Comparison of ENCODE assay signal across 25 cellular contexts in the genomic region with DNA sequence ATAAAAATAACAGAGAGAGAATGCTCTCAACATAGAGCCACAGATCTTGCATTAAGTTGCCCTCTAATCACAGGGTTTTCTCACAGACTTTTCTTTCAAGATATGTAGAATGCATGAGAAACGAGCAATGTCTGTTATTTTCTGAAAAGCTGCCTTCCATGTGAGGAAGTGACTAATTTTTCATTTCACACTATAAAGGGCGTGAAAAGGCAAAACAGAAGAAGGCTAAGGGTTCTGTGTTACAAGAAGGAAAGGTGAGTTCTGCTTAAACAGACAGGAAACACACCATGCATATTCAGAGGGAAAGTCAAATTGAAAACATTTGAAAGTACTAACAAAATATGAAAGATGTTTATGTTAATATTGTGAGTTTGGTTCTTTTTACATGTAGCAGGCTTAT.
A peak's percentile ranks its signal among the peaks of the same experiment; 100 is the strongest.
DNase-seq lines count a peak whose midpoint lies in the region; ATAC-seq, FAIRE-seq and TF ChIP-seq lines count a peak whose summit lies in the region.
"Had no signal": no experiment of that assay in that cellular context is flagged by ENCODE, and none has a peak within 500 bp of the region (broad histone marks: within the 10 kb centered on the region; RNA-seq: fewer than 3 reads in every experiment).

No MANE protein-coding gene starts in this region.

- H3K4me2 ChIP-seq in mammary epithelial cell (ENCODE audit: insufficient read depth, low read depth, low read length) (no peak overlapping the region), endothelial cell of umbilical vein (ENCODE audit: insufficient read depth, low read length) (peak overlapping the region; percentile 33)
- H3K4me2 ChIP-seq: SK-N-SH had no signal

- H3K27ac Mint-ChIP-seq in MCF 10A (ENCODE audit: low read depth, unreplicated experiment) (no peak overlapping the region), Calu3 (ENCODE audit: unreplicated experiment) (no peak overlapping the region)
- no peak overlapping the region for H3K27ac Mint-ChIP-seq in stimulated activated naive CD8-positive, alpha-beta T cell treated with anti-CD3 and anti-CD28 coated beads, Interleukin-15, amount 100 ng/mL, for 72 hours
- H3K27ac Mint-ChIP-seq: CD4-positive, CD25-positive, alpha-beta regulatory T cell had no signal

- H4K20me1 ChIP-seq in mammary epithelial cell (ENCODE audit: insufficient read depth, low read length), result no peaks in the 10 kb centered on the region
- H4K20me1 ChIP-seq in endothelial cell of umbilical vein (replicated peaks; ENCODE audit: control insufficient read depth, extremely low read depth, insufficient read depth, low read length), result no peaks in the 10 kb centered on the region

- no peak for TF ChIP-seq CTCF in mammary epithelial cell (conservative IDR thresholded peaks at IDR 0.05 in 1 of 2, IDR thresholded peaks at IDR 0.05 in 1 of 2; ENCODE audit: extremely low read depth in 1 of 2, insufficient read depth in 1 of 2, low read depth in 1 of 2, low read length in 2 of 2)
- no peak for TF ChIP-seq CTCF in MCF 10A (IDR thresholded peaks at IDR 0.05; ENCODE audit: unreplicated experiment)
- no peak for TF ChIP-seq CTCF in Panc1 (IDR thresholded peaks at IDR 0.05)
- TF ChIP-seq CTCF in endothelial cell of umbilical vein (IDR thresholded peaks at IDR 0.05; ENCODE audit: extremely low read depth in 1 of 2, insufficient read depth in 1 of 2, low read depth in 1 of 2, low read length in 2 of 2), result no peak
- no peak for TF ChIP-seq CTCF in Calu3 (IDR thresholded peaks at IDR 0.05; ENCODE audit: unreplicated experiment)

- POLR2A ChIA-PET in MCF 10A (lab: Yijun Ruan, JAX), result no interaction called here
- POLR2A ChIA-PET in Panc1 (lab: Charles Lee), result no interaction called here
- POLR2A ChIA-PET in endothelial cell of umbilical vein (lab: Charles Lee), result no interaction called here

- H2AFZ ChIP-seq in mammary epithelial cell (ENCODE audit: low read depth, low read length) (peak overlapping the region; percentile 44), endothelial cell of umbilical vein (ENCODE audit: low read depth, low read length) (peak overlapping the region; percentile 51)

- DNase-seq in mammary epithelial cell (no peak), MCF 10A (ENCODE audit: unreplicated experiment) (no peak), Panc1 (ENCODE audit: low read depth, low spot score) (no peak), endothelial cell of umbilical vein (ENCODE audit: low read depth, low spot score) (peak; percentile 64), cerebellar nuclear complex (lab: John Stamatoyannopoulos, UW) (no peak), Calu3 (no peak), hypothalamus (lab: John Stamatoyannopoulos, UW) (no peak)
- no peak for DNase-seq in stimulated activated naive CD8-positive, alpha-beta T cell treated with anti-CD3 and anti-CD28 coated beads, Interleukin-15, amount 100 ng/mL, for 72 hours
- DNase-seq: DMS 273 treated with DMSO at 0.1 percent for 48 hours, DMS79 treated with DMSO at 0.1 percent for 48 hours, GOT3, KG1, MV-4-11, NCI-H1105 treated with DMSO at 0.1 percent for 48 hours, NCI-H2081 treated with DMSO at 0.1 percent for 48 hours, NCI-H2171 treated with DMSO at 0.1 percent for 48 hours, NCI-H524 treated with DMSO at 0.1 percent for 48 hours, PC-3, SHP77 treated with DMSO at 0.1 percent for 48 hours, SK-N-SH had no signal

- no peaks in the 10 kb centered on the region for H3K9me1 ChIP-seq in endothelial cell of umbilical vein (replicated peaks; ENCODE audit: control insufficient read depth, extremely low read depth, insufficient read depth, low read length)

- BruUV-seq in mammary epithelial cell (replicated peaks; lab: Mats Ljungman, UMichigan) (no TSS peak), MCF 10A (replicated peaks; lab: Mats Ljungman, UMichigan) (no TSS peak), Panc1 (replicated peaks; lab: Mats Ljungman, UMichigan) (no TSS peak), endothelial cell of umbilical vein (replicated peaks; lab: Mats Ljungman, UMichigan) (no TSS peak), Calu3 (replicated peaks; lab: Mats Ljungman, UMichigan) (no TSS peak)

- CTCF ChIA-PET in mammary epithelial cell (lab: Charles Lee; ENCODE audit: low non-redundant PET) (no interaction called here), MCF 10A (lab: Yijun Ruan, JAX) (no interaction called here), Panc1 (lab: Charles Lee) (no interaction called here), endothelial cell of umbilical vein (lab: Charles Lee) (interaction anchor here (1.1 to 1.5 kb wide), 3 partner anchors 13 to 1020 kb away, joined by 3 to 5 read pairs (median 4); no protein-coding TSS in a partner anchor), Calu3 (lab: Charles Lee) (no interaction called here)

- FAIRE-seq in endothelial cell of umbilical vein (lab: Jason Lieb, UNC), result peak; percentile 69
- FAIRE-seq: GM12892, HTR-8/SVneo had no signal

- H3K79me2 ChIP-seq in mammary epithelial cell (ENCODE audit: insufficient read depth, low read length) (no peaks in the 10 kb centered on the region), endothelial cell of umbilical vein (ENCODE audit: control insufficient read depth, insufficient read depth, low read length) (no peaks in the 10 kb centered on the region)

- WGBS in mammary epithelial cell (ENCODE audit: low coverage, missing lambda C conversion rate), result 84% methylated on average over 2 of the region's 2 CpGs

- H3K4me3 ChIP-seq in mammary epithelial cell (replicated peaks in 1 of 3; ENCODE audit: insufficient read depth in 1 of 3, low read depth in 2 of 3, low read length in 3 of 3), result no peak overlapping the region
- no peak overlapping the region for H3K4me3 ChIP-seq in Panc1 (ENCODE audit: low read depth in 2 of 2, low read length in 2 of 2)
- H3K4me3 ChIP-seq in endothelial cell of umbilical vein (replicated peaks in 1 of 3; ENCODE audit: insufficient read depth in 1 of 3, low read depth in 1 of 3, low read length in 3 of 3), result no peak overlapping the region

- H3K36me3 Mint-ChIP-seq in MCF 10A (ENCODE audit: insufficient read depth, unreplicated experiment) (no peaks in the 10 kb centered on the region), Calu3 (ENCODE audit: insufficient read depth, unreplicated experiment) (no peaks in the 10 kb centered on the region)
- H3K36me3 Mint-ChIP-seq: CD4-positive, CD25-positive, alpha-beta regulatory T cell had no signal

- H3K4me3 Mint-ChIP-seq in MCF 10A (ENCODE audit: unreplicated experiment) (no peak overlapping the region), Calu3 (ENCODE audit: low read depth, unreplicated experiment) (no peak overlapping the region)
- H3K4me3 Mint-ChIP-seq in stimulated activated naive CD8-positive, alpha-beta T cell treated with anti-CD3 and anti-CD28 coated beads, Interleukin-15, amount 100 ng/mL, for 72 hours, result peak overlapping the region in 1 of 2 donors; percentile 15
- H3K4me3 Mint-ChIP-seq: CD4-positive, CD25-positive, alpha-beta regulatory T cell had no signal

- H3K27me3 Mint-ChIP-seq in MCF 10A (ENCODE audit: insufficient read depth, unreplicated experiment), result no peaks in the 10 kb centered on the region
- H3K27me3 Mint-ChIP-seq in stimulated activated naive CD8-positive, alpha-beta T cell treated with anti-CD3 and anti-CD28 coated beads, Interleukin-15, amount 100 ng/mL, for 72 hours, result peaks cover 20% of the 10 kb centered on the region
- H3K27me3 Mint-ChIP-seq in Calu3 (ENCODE audit: unreplicated experiment), result no peaks in the 10 kb centered on the region

- H3K9me3 ChIP-seq in mammary epithelial cell (replicated peaks; ENCODE audit: insufficient read depth, low read length) (no peaks in the 10 kb centered on the region), Panc1 (ENCODE audit: control insufficient read depth, insufficient read depth, low read depth, low read length) (no peaks in the 10 kb centered on the region), endothelial cell of umbilical vein (replicated peaks; ENCODE audit: control insufficient read depth, insufficient read depth, low read length) (no peaks in the 10 kb centered on the region)
- H3K9me3 ChIP-seq: SK-N-SH had no signal

- dilution Hi-C loops in mammary epithelial cell (cut with HindIII; ENCODE audit: low sequenced_read_pairs) (no loop called here), endothelial cell of umbilical vein (cut with MboI; ENCODE audit: extremely low pct_ligation_motif_present, low sequenced_read_pairs) (no loop called here)

- peaks cover 6% of the 10 kb centered on the region for H3K4me1 Mint-ChIP-seq in MCF 10A (ENCODE audit: insufficient read depth, unreplicated experiment)
- H3K4me1 Mint-ChIP-seq in stimulated activated naive CD8-positive, alpha-beta T cell treated with anti-CD3 and anti-CD28 coated beads, Interleukin-15, amount 100 ng/mL, for 72 hours, result no peaks in the 10 kb centered on the region
- no peaks in the 10 kb centered on the region for H3K4me1 Mint-ChIP-seq in Calu3 (ENCODE audit: low read depth, unreplicated experiment)
- H3K4me1 Mint-ChIP-seq: CD4-positive, CD25-positive, alpha-beta regulatory T cell had no signal

- no peaks in the 10 kb centered on the region for H3K4me1 ChIP-seq in mammary epithelial cell (ENCODE audit: insufficient read depth, low read length)
- peaks cover 4% of the 10 kb centered on the region; the same call in 1 of the 2 replicates for H3K4me1 ChIP-seq in Panc1 (ENCODE audit: control insufficient read depth, insufficient read depth, low read length)
- peaks cover 5% of the 10 kb centered on the region for H3K4me1 ChIP-seq in endothelial cell of umbilical vein (ENCODE audit: control insufficient read depth, extremely low read depth, insufficient read depth, low read length)

- no peak for TF ChIP-seq POLR2A in endothelial cell of umbilical vein (IDR thresholded peaks at IDR 0.05; ENCODE audit: low read depth, low read length)

- in situ Hi-C loops in mammary epithelial cell (cut with MboI; ENCODE audit: low sequenced_read_pairs in 2 of 2) (no loop called here), Panc1 (cut with HindIII; ENCODE audit: low pct_unique_long_range_greater_than_20kb, low sequenced_read_pairs) (no loop called here)

- no peak for ATAC-seq in Panc1
- peak; percentile 70 for ATAC-seq in stimulated activated naive CD8-positive, alpha-beta T cell treated with anti-CD3 and anti-CD28 coated beads, Interleukin-15, amount 100 ng/mL, for 72 hours
- ATAC-seq: HCT116, PC-3 had no signal

- no peak overlapping the region for H3K9ac ChIP-seq in mammary epithelial cell (ENCODE audit: insufficient read depth, low read length)
- H3K9ac ChIP-seq in endothelial cell of umbilical vein (replicated peaks; ENCODE audit: extremely low read depth, insufficient read depth, low read length), result no peak overlapping the region
- H3K9ac ChIP-seq: SK-N-SH had no signal

- H3K9me3 Mint-ChIP-seq in MCF 10A (ENCODE audit: unreplicated experiment) (no peaks in the 10 kb centered on the region), Calu3 (ENCODE audit: low read depth, unreplicated experiment) (no peaks in the 10 kb centered on the region)
- H3K9me3 Mint-ChIP-seq in stimulated activated naive CD8-positive, alpha-beta T cell treated with anti-CD3 and anti-CD28 coated beads, Interleukin-15, amount 100 ng/mL, for 72 hours, result no peaks in the 10 kb centered on the region

- H3K27ac ChIP-seq in mammary epithelial cell (ENCODE audit: insufficient read depth, low read depth, low read length) (no peak overlapping the region), Panc1 (ENCODE audit: low read length) (peak overlapping the region; percentile 3; the same call in 1 of the 2 replicates), endothelial cell of umbilical vein (ENCODE audit: insufficient read depth, low read depth, low read length) (no peak overlapping the region)
- H3K27ac ChIP-seq: RWPE1 had no signal

- H3K36me3 ChIP-seq in mammary epithelial cell (ENCODE audit: insufficient read depth, low read length), result no peaks in the 10 kb centered on the region
- H3K36me3 ChIP-seq in Panc1 (ENCODE audit: control insufficient read depth, insufficient read depth, low read length), result no peaks in the 10 kb centered on the region
- no peaks in the 10 kb centered on the region for H3K36me3 ChIP-seq in endothelial cell of umbilical vein (ENCODE audit: control insufficient read depth in 2 of 2, extremely low read depth in 1 of 2, insufficient read depth in 2 of 2, low read length in 2 of 2)

- intact Hi-C loops in mammary epithelial cell (cut with micrococcal nuclease), result no loop called here
- intact Hi-C loops in MCF 10A (cut with micrococcal nuclease), result no loop called here
- intact Hi-C loops in Panc1 (cut with micrococcal nuclease; ENCODE audit: unreplicated experiment), result no loop called here
- intact Hi-C loops in endothelial cell of umbilical vein (cut with micrococcal nuclease), result no loop called here
- intact Hi-C loops in Calu3 (cut with micrococcal nuclease; ENCODE audit: unreplicated experiment), result no loop called here

- H3K27me3 ChIP-seq in mammary epithelial cell (ENCODE audit: insufficient read depth, low read length) (no peaks in the 10 kb centered on the region), Panc1 (ENCODE audit: control insufficient read depth, insufficient read depth, low read length) (no peaks in the 10 kb centered on the region), endothelial cell of umbilical vein (ENCODE audit: control insufficient read depth in 2 of 2, insufficient read depth in 2 of 2, low read length in 2 of 2) (no peaks in the 10 kb centered on the region)
